ENCODE assay signal across 8 cellular contexts in genomic region chrX:129637217-129638109, GRCh38. TPM values are rescaled to one million over a fixed set of nuclear protein-coding genes. Genes with fewer than 3 reads are reported as not detected.
DNase-seq lines count a peak whose midpoint lies in the region; ATAC-seq and TF ChIP-seq lines count a peak whose summit lies in the region.

No MANE protein-coding gene starts in this region.

- TF ChIP-seq CTCF in GM12865 (IDR thresholded peaks at IDR 0.05; ENCODE audit: insufficient read depth, low read depth, low read length, missing control alignments): peak; percentile 79

- H3K4me3 ChIP-seq in GM12865 (ENCODE audit: low read depth, low read length): no peak overlapping the region

- CTCF ChIA-PET in activated CD8-positive, alpha-beta T cell treated with anti-CD3 and anti-CD28 coated beads, Interleukin-2, amount 10 ng/mL, durations not matched to agents 7 days and 5 days (lab: Charles Lee): interaction anchor here (0.6 to 4.3 kb wide), 14 partner anchors 10 to 423 kb away, joined by 3 to 32 read pairs (median 6); partner anchors contain the start of gene APLN

- DNase-seq in GM12865 (ENCODE audit: low read depth) (peak; percentile 74), NCI-H524 (lab: John Stamatoyannopoulos, UW) (peak; percentile 22 to 73), middle frontal gyrus (ENCODE audit: extremely low spot score, low spot score) (peak; percentile 40), kidney glomerular epithelial cell (lab: John Stamatoyannopoulos, UW) (no peak)
- peak; percentile 78 for DNase-seq in activated CD8-positive, alpha-beta T cell treated with anti-CD3 and anti-CD28 coated beads, Interleukin-2, amount 10 ng/mL, durations not matched to agents 7 days and 5 days
- peak; percentile 64 to 68 (median 68) for DNase-seq in effector memory CD8-positive, alpha-beta T cell
- DNase-seq in stimulated activated CD8-positive, alpha-beta memory T cell treated with anti-CD3 and anti-CD28 coated beads, Interleukin-2, amount 100 ng/mL, for 48 hours (ENCODE audit: low read depth in 2 of 2): peak; percentile 49 to 58

- no peak overlapping the region for H3K4me3 Mint-ChIP-seq in activated CD8-positive, alpha-beta T cell treated with anti-CD3 and anti-CD28 coated beads, Interleukin-2, amount 10 ng/mL, durations not matched to agents 7 days and 5 days
- no peak overlapping the region for H3K4me3 Mint-ChIP-seq in effector memory CD8-positive, alpha-beta T cell

- peak; percentile 81 for ATAC-seq in HG02759 (IDR thresholded peaks at IDR 0.05; ENCODE audit: unreplicated experiment)
- ATAC-seq in activated CD8-positive, alpha-beta T cell treated with anti-CD3 and anti-CD28 coated beads, Interleukin-2, amount 10 ng/mL, durations not matched to agents 7 days and 5 days: peak; percentile 86
- peak; percentile 84 for ATAC-seq in effector memory CD8-positive, alpha-beta T cell (replicated peaks)

- H3K4me1 Mint-ChIP-seq in activated CD8-positive, alpha-beta T cell treated with anti-CD3 and anti-CD28 coated beads, Interleukin-2, amount 10 ng/mL, durations not matched to agents 7 days and 5 days (ENCODE audit: low read depth): peaks cover 12% of the 10 kb centered on the region
- peaks cover 0 to 2% of the 10 kb centered on the region in 2 donors for H3K4me1 Mint-ChIP-seq in effector memory CD8-positive, alpha-beta T cell (ENCODE audit: low read depth in 2 of 2)

- H3K27ac Mint-ChIP-seq in activated CD8-positive, alpha-beta T cell treated with anti-CD3 and anti-CD28 coated beads, Interleukin-2, amount 10 ng/mL, durations not matched to agents 7 days and 5 days: no peak overlapping the region
- no peak overlapping the region for H3K27ac Mint-ChIP-seq in effector memory CD8-positive, alpha-beta T cell

- peaks cover 3% of the 10 kb centered on the region for H3K27me3 Mint-ChIP-seq in activated CD8-positive, alpha-beta T cell treated with anti-CD3 and anti-CD28 coated beads, Interleukin-2, amount 10 ng/mL, durations not matched to agents 7 days and 5 days (ENCODE audit: low read depth)
- no peaks in the 10 kb centered on the region for H3K27me3 Mint-ChIP-seq in effector memory CD8-positive, alpha-beta T cell

- H3K36me3 Mint-ChIP-seq in activated CD8-positive, alpha-beta T cell treated with anti-CD3 and anti-CD28 coated beads, Interleukin-2, amount 10 ng/mL, durations not matched to agents 7 days and 5 days (ENCODE audit: low read depth): no peaks in the 10 kb centered on the region
- H3K36me3 Mint-ChIP-seq in effector memory CD8-positive, alpha-beta T cell (ENCODE audit: insufficient read depth): peaks cover 2% of the 10 kb centered on the region

- no peaks in the 10 kb centered on the region for H3K9me3 Mint-ChIP-seq in activated CD8-positive, alpha-beta T cell treated with anti-CD3 and anti-CD28 coated beads, Interleukin-2, amount 10 ng/mL, durations not matched to agents 7 days and 5 days (ENCODE audit: insufficient read depth)
- H3K9me3 Mint-ChIP-seq in effector memory CD8-positive, alpha-beta T cell: no peaks in the 10 kb centered on the region

- POLR2A ChIA-PET in activated CD8-positive, alpha-beta T cell treated with anti-CD3 and anti-CD28 coated beads, Interleukin-2, amount 10 ng/mL, durations not matched to agents 7 days and 5 days (lab: Charles Lee): no interaction called here

RNA-seq across cellular contexts. Expression of gene APLN, which starts 17.3 kb away (rescaled TPM):
- total RNA-seq in activated CD8-positive, alpha-beta T cell treated with anti-CD3 and anti-CD28 coated beads, Interleukin-2, amount 10 ng/mL, durations not matched to agents 7 days and 5 days: 1 to 10 TPM; 2.1 to 2.7 TPM
